8 cellular contexts compared by ENCODE assay signal in genomic region chr16:87384162-87384999, GRCh38. TPM values are rescaled to one million over a fixed set of nuclear protein-coding genes. Genes with fewer than 3 reads are reported as not detected.
DNase-seq lines count a peak whose midpoint lies in the region; ATAC-seq and TF ChIP-seq lines count a peak whose summit lies in the region.

No MANE protein-coding gene starts in this region.

- peak; percentile 26 for ATAC-seq in GM21717 (IDR thresholded peaks at IDR 0.05; ENCODE audit: unreplicated experiment)
- ATAC-seq in activated naive CD8-positive, alpha-beta T cell treated with anti-CD3 and anti-CD28 coated beads, Interleukin-2, amount 50 U/mL, for 24 hours = peak; percentile 3

- peak overlapping the region; percentile 85 for H3K9ac ChIP-seq in skeletal muscle satellite cell (ENCODE audit: low read depth, low read length)

- peak overlapping the region; percentile 83 for H3K4me3 Mint-ChIP-seq in activated naive CD8-positive, alpha-beta T cell treated with anti-CD3 and anti-CD28 coated beads, Interleukin-2, amount 50 U/mL, for 24 hours

- in situ Hi-C loops in ACHN (cut with HindIII; ENCODE audit: low pct_ligation_motif_present, low pct_unique_long_range_greater_than_20kb, low sequenced_read_pairs) = no loop called here

- H3K27me3 ChIP-seq in skeletal muscle satellite cell (ENCODE audit: control insufficient read depth, insufficient read depth, low read length) = no peaks in the 10 kb centered on the region

- peaks cover 11% of the 10 kb centered on the region for H3K36me3 Mint-ChIP-seq in activated naive CD8-positive, alpha-beta T cell treated with anti-CD3 and anti-CD28 coated beads, Interleukin-2, amount 50 U/mL, for 24 hours (ENCODE audit: low read depth)

- peak overlapping the region; percentile 78 for H3K27ac ChIP-seq in KOPT-K1 (ENCODE audit: low read depth, low read length, poor library complexity, severe bottlenecking)

- peaks cover 46% of the 10 kb centered on the region for H3K4me1 ChIP-seq in skeletal muscle satellite cell (ENCODE audit: control insufficient read depth, insufficient read depth, low read length)

- H3K4me3 ChIP-seq in GM12864 (ENCODE audit: low read depth, low read length) (peak overlapping the region; percentile 67), iPS-11a (ENCODE audit: low read depth, low read length) (peak overlapping the region; percentile 67), skeletal muscle satellite cell (ENCODE audit: low read length) (peak overlapping the region; percentile 87)

- H3K4me1 Mint-ChIP-seq in activated naive CD8-positive, alpha-beta T cell treated with anti-CD3 and anti-CD28 coated beads, Interleukin-2, amount 50 U/mL, for 24 hours = peaks cover 61% of the 10 kb centered on the region

- TF ChIP-seq CTCF in GM12864 (IDR thresholded peaks at IDR 0.05; ENCODE audit: low read depth, low read length, missing control alignments) = no peak

- H3K9me3 Mint-ChIP-seq in activated naive CD8-positive, alpha-beta T cell treated with anti-CD3 and anti-CD28 coated beads, Interleukin-2, amount 50 U/mL, for 24 hours = no peaks in the 10 kb centered on the region

- peak overlapping the region; percentile 97 for H3K27ac Mint-ChIP-seq in activated naive CD8-positive, alpha-beta T cell treated with anti-CD3 and anti-CD28 coated beads, Interleukin-2, amount 50 U/mL, for 24 hours

- H3K4me2 ChIP-seq in skeletal muscle satellite cell (ENCODE audit: low read length) = peak overlapping the region; percentile 91

- H3K9me3 ChIP-seq in KOPT-K1 (ENCODE audit: insufficient read depth, low read length, poor library complexity, severe bottlenecking) = no peaks in the 10 kb centered on the region
- H3K9me3 ChIP-seq in skeletal muscle satellite cell (replicated peaks; ENCODE audit: low read length) = no peaks in the 10 kb centered on the region

- DNase-seq in GM12864 (ENCODE audit: low read depth) (no peak), NCI-H2196 (lab: John Stamatoyannopoulos, UW; ENCODE audit: unreplicated experiment) (no peak), ACHN (no peak)
- DNase-seq in activated naive CD8-positive, alpha-beta T cell treated with anti-CD3 and anti-CD28 coated beads, Interleukin-2, amount 50 U/mL, for 24 hours = no peak

- H3K36me3 ChIP-seq in KOPT-K1 (ENCODE audit: insufficient read depth, low read length) = peaks cover 8% of the 10 kb centered on the region; the same call in 1 of the 2 replicates
- no peaks in the 10 kb centered on the region for H3K36me3 ChIP-seq in skeletal muscle satellite cell (ENCODE audit: insufficient read depth, low read length)

- H3K27me3 Mint-ChIP-seq in activated naive CD8-positive, alpha-beta T cell treated with anti-CD3 and anti-CD28 coated beads, Interleukin-2, amount 50 U/mL, for 24 hours = peaks cover 2% of the 10 kb centered on the region

RNA-seq across cellular contexts. Expression of gene FBXO31, which starts 0.8 kb away (rescaled TPM):
- total RNA-seq in skeletal muscle satellite cell (2012; rRNA removed) = 21.8 and 27.4 TPM in 2 replicates

RNA-seq across cellular contexts. Expression of gene MAP1LC3B, which starts 7.8 kb away (rescaled TPM):
- 22.3 and 25.1 TPM in 2 replicates for total RNA-seq in skeletal muscle satellite cell (2012; rRNA removed)
